In the genomic region with DNA sequence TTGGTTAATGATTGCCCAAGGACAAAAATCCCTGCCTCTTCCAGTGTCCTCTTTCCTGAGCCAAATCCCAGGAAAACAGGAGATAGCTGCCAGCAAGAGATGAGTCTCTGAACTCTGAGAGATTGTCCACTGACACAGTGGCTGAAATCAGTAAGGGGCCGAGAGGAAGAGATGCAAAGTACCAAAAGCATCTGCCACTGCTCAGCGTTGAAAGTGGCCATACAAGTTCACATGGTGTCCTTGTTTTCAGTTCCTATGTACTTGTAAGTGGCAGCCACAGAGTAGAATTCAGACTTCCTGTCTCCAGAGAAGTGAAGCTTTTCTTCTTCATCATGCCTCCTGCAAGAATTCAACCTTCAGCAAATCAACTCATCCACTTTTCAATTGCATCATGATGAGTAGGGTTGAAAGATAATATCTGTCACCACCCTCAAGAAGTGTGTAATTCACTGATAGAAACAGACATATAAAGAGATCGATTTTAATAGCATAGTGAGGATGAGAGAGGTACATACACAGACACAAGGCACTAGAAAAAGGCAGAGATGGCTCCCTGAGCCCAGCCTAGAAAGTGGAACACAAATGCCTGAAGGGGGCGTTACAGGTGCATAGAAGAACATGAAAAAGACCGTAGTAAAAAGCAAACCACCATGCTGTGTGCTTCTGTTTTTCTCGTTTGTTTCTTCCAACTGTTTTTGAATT, we compare ENCODE assay signal across 8 cellular contexts.
DNase-seq lines count a peak whose midpoint lies in the region; ATAC-seq and TF ChIP-seq lines count a peak whose summit lies in the region.

No MANE protein-coding gene starts in this region.

- no peak overlapping the region for H3K27ac ChIP-seq in right lobe of liver

- H3K27me3 ChIP-seq in right lobe of liver: no peaks in the 10 kb centered on the region

- TF ChIP-seq CTCF in right lobe of liver (IDR thresholded peaks at IDR 0.05): peak in 3 of 4 donors; percentile 11 to 33 (median 11)

- no peaks in the 10 kb centered on the region for H3K36me3 ChIP-seq in right lobe of liver

- peaks cover 65% of the 10 kb centered on the region for H3K4me1 Mint-ChIP-seq in activated naive CD4-positive, alpha-beta T cell treated with anti-CD3 and anti-CD28 coated beads for 36 hours (ENCODE audit: low read depth)
- H3K4me1 Mint-ChIP-seq in stimulated activated naive CD8-positive, alpha-beta T cell treated with anti-CD3 and anti-CD28 coated beads, Interleukin-15, amount 100 ng/mL, for 72 hours: peaks cover 73% of the 10 kb centered on the region

- intact Hi-C loops in activated naive CD4-positive, alpha-beta T cell treated with anti-CD3 and anti-CD28 coated beads for 36 hours (cut with micrococcal nuclease): loop anchor here (1.0 to 5.0 kb wide), 14 partner anchors 25 to 441 kb away; a partner anchor contains a TSS
- intact Hi-C loops in right lobe of liver (cut with DNase I): no loop called here

- H3K4me3 Mint-ChIP-seq in activated naive CD4-positive, alpha-beta T cell treated with anti-CD3 and anti-CD28 coated beads for 36 hours: peak overlapping the region; percentile 59
- H3K4me3 Mint-ChIP-seq in stimulated activated naive CD8-positive, alpha-beta T cell treated with anti-CD3 and anti-CD28 coated beads, Interleukin-15, amount 100 ng/mL, for 72 hours: peak overlapping the region; percentile 64 to 82

- CTCF ChIA-PET in activated naive CD4-positive, alpha-beta T cell treated with anti-CD3 and anti-CD28 coated beads for 36 hours (lab: Charles Lee): interaction anchor here (0.7 to 7.8 kb wide), 15 partner anchors 30 to 188 kb away, joined by 3 to 51 read pairs (median 4); no protein-coding TSS in a partner anchor

- H3K9me3 Mint-ChIP-seq in activated naive CD4-positive, alpha-beta T cell treated with anti-CD3 and anti-CD28 coated beads for 36 hours: no peaks in the 10 kb centered on the region
- no peaks in the 10 kb centered on the region for H3K9me3 Mint-ChIP-seq in stimulated activated naive CD8-positive, alpha-beta T cell treated with anti-CD3 and anti-CD28 coated beads, Interleukin-15, amount 100 ng/mL, for 72 hours

- 10% methylated on average over 5 of the region's 6 CpGs for WGBS in right lobe of liver (ENCODE audit: insufficient coverage, low coverage, low lambda C conversion rate, missing lambda C conversion rate)

- no peak overlapping the region for H3K4me3 ChIP-seq in right lobe of liver

- no peaks in the 10 kb centered on the region for H3K36me3 Mint-ChIP-seq in activated naive CD4-positive, alpha-beta T cell treated with anti-CD3 and anti-CD28 coated beads for 36 hours (ENCODE audit: low read depth)

- no peaks in the 10 kb centered on the region for H3K27me3 Mint-ChIP-seq in activated naive CD4-positive, alpha-beta T cell treated with anti-CD3 and anti-CD28 coated beads for 36 hours (ENCODE audit: low read depth)
- no peaks in the 10 kb centered on the region for H3K27me3 Mint-ChIP-seq in stimulated activated naive CD8-positive, alpha-beta T cell treated with anti-CD3 and anti-CD28 coated beads, Interleukin-15, amount 100 ng/mL, for 72 hours

- DNase-seq in GM03348 (ENCODE audit: low spot score): peak; percentile 47
- peak; percentile 22 for DNase-seq in HK-2 (ENCODE audit: unreplicated experiment)
- DNase-seq in SHP77 (lab: John Stamatoyannopoulos, UW): peak; percentile 50 to 71
- DNase-seq in activated naive CD4-positive, alpha-beta T cell treated with anti-CD3 and anti-CD28 coated beads for 36 hours: peak; percentile 86
- no peak for DNase-seq in right lobe of liver
- peak; percentile 66 to 76 for DNase-seq in stimulated activated naive CD8-positive, alpha-beta T cell treated with anti-CD3 and anti-CD28 coated beads, Interleukin-15, amount 100 ng/mL, for 72 hours
- no peak for DNase-seq in cortex of kidney (lab: John Stamatoyannopoulos, UW)

- H3K4me1 ChIP-seq in right lobe of liver: peaks cover 0 to 6% (median 0%) of the 10 kb centered on the region in 4 donors

- peak overlapping the region; percentile 92 for H3K27ac Mint-ChIP-seq in activated naive CD4-positive, alpha-beta T cell treated with anti-CD3 and anti-CD28 coated beads for 36 hours
- H3K27ac Mint-ChIP-seq in stimulated activated naive CD8-positive, alpha-beta T cell treated with anti-CD3 and anti-CD28 coated beads, Interleukin-15, amount 100 ng/mL, for 72 hours: peak overlapping the region; percentile 77 to 93

- ATAC-seq in GM21381 (IDR thresholded peaks at IDR 0.05; ENCODE audit: unreplicated experiment): peak; percentile 68
- ATAC-seq in right lobe of liver: peak; percentile 49 to 90 (median 66)
- ATAC-seq in stimulated activated naive CD8-positive, alpha-beta T cell treated with anti-CD3 and anti-CD28 coated beads, Interleukin-15, amount 100 ng/mL, for 72 hours: peak; percentile 98

- no peaks in the 10 kb centered on the region for H3K9me3 ChIP-seq in right lobe of liver

- no peak for TF ChIP-seq POLR2A in right lobe of liver (IDR thresholded peaks at IDR 0.05)

Comparison
In these comparisons a context has a peak if more than half of its experiments do, and no peak if none do; other contexts are left out.
1. DNase-seq: peak in GM03348 (single experiment), HK-2 (single experiment), SHP77 (2 of 2), activated naive CD4-positive, alpha-beta T cell treated with anti-CD3 and anti-CD28 coated beads for 36 hours (single experiment) and stimulated activated naive CD8-positive, alpha-beta T cell treated with anti-CD3 and anti-CD28 coated beads, Interleukin-15, amount 100 ng/mL, for 72 hours (2 of 2); none in right lobe of liver (0 of 3) and cortex of kidney (single experiment).
2. Peak in every context shown above with its lines, with median percentiles within 50 percentile points of each other: ATAC-seq.